1 cellular context compared by ENCODE assay signal in genomic region chr16:3520861-3521260, GRCh38.
TF ChIP-seq lines count a peak whose summit lies in the region.

No MANE protein-coding gene starts in this region.

TF ChIP-seq in K562, 482 proteins besides CTCF, POLR2A, EP300 and RAD21:
- TF ChIP-seq CTBP1 (IDR thresholded peaks at IDR 0.05; ENCODE audit: borderline replicate concordance) (no peak), PHF8 (IDR thresholded peaks at IDR 0.05; ENCODE audit: borderline replicate concordance, low read length) (no peak), SIRT6 (IDR thresholded peaks at IDR 0.05; ENCODE audit: low read depth, low read length) (no peak), NCOA1 (IDR thresholded peaks at IDR 0.05; ENCODE audit: low read depth) (no peak)
